In the genomic region with DNA sequence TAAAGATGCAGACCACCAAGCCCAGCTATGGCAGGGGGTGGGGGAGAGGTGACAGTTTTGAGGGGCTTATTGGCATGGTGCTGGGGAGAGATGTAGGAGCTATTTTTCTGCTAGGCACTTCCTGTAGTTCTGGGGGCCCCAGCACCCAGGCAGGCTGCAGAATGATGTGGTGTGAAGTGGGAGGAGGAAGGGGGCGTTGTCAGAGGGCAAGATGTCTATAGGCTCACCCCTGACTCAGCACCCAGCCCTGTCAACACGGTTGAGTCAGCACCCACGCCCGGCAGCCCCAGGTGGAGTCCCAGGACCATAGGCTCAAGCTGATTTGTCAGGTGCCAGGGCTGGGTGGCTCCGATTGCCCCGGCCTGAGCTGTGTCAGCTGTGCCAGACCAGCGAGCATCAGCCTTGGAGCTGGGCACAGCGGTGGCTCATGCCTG, we compare ENCODE assay signal across 9 cellular contexts. TPM values are rescaled to one million over a fixed set of nuclear protein-coding genes. Genes with fewer than 3 reads are reported as not detected.
DNase-seq lines count a peak whose midpoint lies in the region; TF ChIP-seq lines count a peak whose summit lies in the region.
"Had no signal": no experiment of that assay in that cellular context is flagged by ENCODE, and none has a peak within 500 bp of the region (broad histone marks: within the 10 kb centered on the region; RNA-seq: fewer than 3 reads in every experiment).

No MANE protein-coding gene starts in this region.

- TF ChIP-seq CTCF in SK-N-SH (IDR thresholded peaks at IDR 0.05), result no peak
- TF ChIP-seq CTCF in hepatocyte (IDR thresholded peaks at IDR 0.05; ENCODE audit: poor library complexity), result no peak

- H3K36me3 ChIP-seq in SK-N-SH (replicated peaks in 1 of 2; ENCODE audit: control insufficient read depth in 1 of 2, insufficient read depth in 2 of 2, low read length in 1 of 2), result peaks cover 0 to 3% of the 10 kb centered on the region in 2 experiments
- H3K36me3 ChIP-seq in hepatocyte (replicated peaks; ENCODE audit: insufficient read depth, low read depth), result no peaks in the 10 kb centered on the region
- H3K36me3 ChIP-seq: breast epithelium had no signal

- H3K9me3 ChIP-seq in SK-N-SH (no peaks in the 10 kb centered on the region), hepatocyte (ENCODE audit: low read depth) (no peaks in the 10 kb centered on the region)
- H3K9me3 ChIP-seq: breast epithelium had no signal

- H3K27ac ChIP-seq in SK-N-SH (ENCODE audit: low read depth in 2 of 2, low read length in 1 of 2) (peak overlapping the region in 1 of 2 experiments; percentile 20; a peak in 1 of 4 replicates), hepatocyte (no peak overlapping the region)

- H3K27me3 ChIP-seq in SK-N-SH (ENCODE audit: insufficient read depth) (no peaks in the 10 kb centered on the region), hepatocyte (peaks cover 8% of the 10 kb centered on the region)
- H3K27me3 ChIP-seq: breast epithelium had no signal

- no peak for TF ChIP-seq RAD21 in SK-N-SH (IDR thresholded peaks at IDR 0.05; ENCODE audit: low read length)

- DNase-seq in ACHN (peak; percentile 93), H4 (ENCODE audit: low spot score) (peak; percentile 88), SK-N-SH (no peak), hepatocyte (ENCODE audit: low spot score) (peak; percentile 83), SKM-1 (lab: John Stamatoyannopoulos, UW; ENCODE audit: unreplicated experiment) (no peak), midbrain (lab: John Stamatoyannopoulos, UW) (no peak)
- peak; percentile 95 for DNase-seq in activated naive CD4-positive, alpha-beta T cell treated with anti-CD3 and anti-CD28 coated beads, Interleukin-2, amount 50 U/mL, for 16 hours
- DNase-seq in stimulated activated CD8-positive, alpha-beta memory T cell treated with anti-CD3 and anti-CD28 coated beads, Interleukin-12 subunit alpha, Interleukin-12 subunit beta, amount 100 ng/mL, for 1 hour (ENCODE audit: low read depth), result peak; percentile 89

- H4K20me1 ChIP-seq in SK-N-SH (ENCODE audit: insufficient read depth) (peaks cover 35% of the 10 kb centered on the region), hepatocyte (ENCODE audit: insufficient read depth, poor library complexity, severe bottlenecking) (peaks cover 11% of the 10 kb centered on the region)

- H3K4me2 ChIP-seq in SK-N-SH (peak overlapping the region; percentile 44; the same call in 1 of the 2 replicates), hepatocyte (no peak overlapping the region)

- H3K4me1 ChIP-seq in SK-N-SH (ENCODE audit: control insufficient read depth in 1 of 2, insufficient read depth in 2 of 2, low read depth in 1 of 2, low read length in 1 of 2), result no peaks in the 10 kb centered on the region
- no peaks in the 10 kb centered on the region for H3K4me1 ChIP-seq in hepatocyte (ENCODE audit: insufficient read depth)
- H3K4me1 ChIP-seq: breast epithelium had no signal

- no peak overlapping the region for H3K9ac ChIP-seq in SK-N-SH

- peaks cover 19% of the 10 kb centered on the region; the same call in 1 of the 2 replicates for H3K79me2 ChIP-seq in SK-N-SH (ENCODE audit: insufficient read depth)
- H3K79me2 ChIP-seq in hepatocyte, result no peaks in the 10 kb centered on the region

- in situ Hi-C loops in ACHN (cut with HindIII; ENCODE audit: low pct_ligation_motif_present, low pct_unique_long_range_greater_than_20kb, low sequenced_read_pairs), result no loop called here

- no peak overlapping the region for H3K4me3 ChIP-seq in SK-N-SH (ENCODE audit: low read depth in 2 of 2, low read length in 1 of 2)
- no peak overlapping the region for H3K4me3 ChIP-seq in hepatocyte
- H3K4me3 ChIP-seq: breast epithelium had no signal

- POLR2A ChIA-PET in SK-N-SH (lab: Yijun Ruan, JAX), result no interaction called here

- WGBS in SK-N-SH (ENCODE audit: low lambda C conversion rate), result 0% methylated on average over 7 of the region's 8 CpGs
- WGBS in hepatocyte (ENCODE audit: low lambda C conversion rate, missing lambda C conversion rate), result 56% methylated on average over 8 of the region's 8 CpGs

- no peak; a peak in 1 of 4 replicates for TF ChIP-seq EP300 in SK-N-SH (IDR thresholded peaks at IDR 0.05; ENCODE audit: borderline replicate concordance in 1 of 2, low read depth in 1 of 2, low read length in 1 of 2)

- no peaks in the 10 kb centered on the region for H3K9me2 ChIP-seq in SK-N-SH
- no peaks in the 10 kb centered on the region for H3K9me2 ChIP-seq in hepatocyte (replicated peaks; ENCODE audit: insufficient read depth)

- H2AFZ ChIP-seq in SK-N-SH (ENCODE audit: low read depth) (no peak overlapping the region), hepatocyte (no peak overlapping the region)

- H3F3A ChIP-seq in SK-N-SH (replicated peaks; ENCODE audit: insufficient read depth), result peaks cover 39% of the 10 kb centered on the region

- CTCF ChIA-PET in SK-N-SH (lab: Yijun Ruan, JAX), result interaction anchor here (1.2 kb wide), 2 partner anchors 10 to 129 kb away, joined by 3 read pairs; no protein-coding TSS in a partner anchor

TF ChIP-seq in SK-N-SH, 30 proteins besides CTCF, POLR2A, EP300 and RAD21 (continues in another document):
- no peak for TF ChIP-seq FOXJ3 (CRISPR knock-in tag; IDR thresholded peaks at IDR 0.05)
- no peak; the same call in 1 of the 2 replicates for TF ChIP-seq RXRA (IDR thresholded peaks at IDR 0.05; ENCODE audit: borderline replicate concordance, low read depth)
- TF ChIP-seq YY1 (IDR thresholded peaks at IDR 0.05; ENCODE audit: low read depth), result no peak
- no peak for TF ChIP-seq GATA2 (CRISPR knock-in tag; IDR thresholded peaks at IDR 0.05)
- peak; percentile 70 for TF ChIP-seq TCF12 (IDR thresholded peaks at IDR 0.05)
- TF ChIP-seq, protein P1, sequence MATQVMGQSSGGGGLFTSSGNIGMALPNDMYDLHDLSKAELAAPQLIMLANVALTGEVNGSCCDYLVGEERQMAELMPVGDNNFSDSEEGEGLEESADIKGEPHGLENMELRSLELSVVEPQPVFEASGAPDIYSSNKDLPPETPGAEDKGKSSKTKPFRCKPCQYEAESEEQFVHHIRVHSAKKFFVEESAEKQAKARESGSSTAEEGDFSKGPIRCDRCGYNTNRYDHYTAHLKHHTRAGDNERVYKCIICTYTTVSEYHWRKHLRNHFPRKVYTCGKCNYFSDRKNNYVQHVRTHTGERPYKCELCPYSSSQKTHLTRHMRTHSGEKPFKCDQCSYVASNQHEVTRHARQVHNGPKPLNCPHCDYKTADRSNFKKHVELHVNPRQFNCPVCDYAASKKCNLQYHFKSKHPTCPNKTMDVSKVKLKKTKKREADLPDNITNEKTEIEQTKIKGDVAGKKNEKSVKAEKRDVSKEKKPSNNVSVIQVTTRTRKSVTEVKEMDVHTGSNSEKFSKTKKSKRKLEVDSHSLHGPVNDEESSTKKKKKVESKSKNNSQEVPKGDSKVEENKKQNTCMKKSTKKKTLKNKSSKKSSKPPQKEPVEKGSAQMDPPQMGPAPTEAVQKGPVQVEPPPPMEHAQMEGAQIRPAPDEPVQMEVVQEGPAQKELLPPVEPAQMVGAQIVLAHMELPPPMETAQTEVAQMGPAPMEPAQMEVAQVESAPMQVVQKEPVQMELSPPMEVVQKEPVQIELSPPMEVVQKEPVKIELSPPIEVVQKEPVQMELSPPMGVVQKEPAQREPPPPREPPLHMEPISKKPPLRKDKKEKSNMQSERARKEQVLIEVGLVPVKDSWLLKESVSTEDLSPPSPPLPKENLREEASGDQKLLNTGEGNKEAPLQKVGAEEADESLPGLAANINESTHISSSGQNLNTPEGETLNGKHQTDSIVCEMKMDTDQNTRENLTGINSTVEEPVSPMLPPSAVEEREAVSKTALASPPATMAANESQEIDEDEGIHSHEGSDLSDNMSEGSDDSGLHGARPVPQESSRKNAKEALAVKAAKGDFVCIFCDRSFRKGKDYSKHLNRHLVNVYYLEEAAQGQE (IDR thresholded peaks at IDR 0.05; ENCODE audit: low read depth, low read length), result peak; percentile 21; the same call in 1 of the 2 replicates
- TF ChIP-seq NRF1 (IDR thresholded peaks at IDR 0.05; ENCODE audit: low read depth, low read length), result no peak
- TF ChIP-seq, protein P2, sequence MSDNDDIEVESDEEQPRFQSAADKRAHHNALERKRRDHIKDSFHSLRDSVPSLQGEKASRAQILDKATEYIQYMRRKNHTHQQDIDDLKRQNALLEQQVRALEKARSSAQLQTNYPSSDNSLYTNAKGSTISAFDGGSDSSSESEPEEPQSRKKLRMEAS (IDR thresholded peaks at IDR 0.05; ENCODE audit: low read depth), result peak; percentile 64; the same call in 1 of the 2 replicates
- no peak for TF ChIP-seq POLR2AphosphoS5 (IDR thresholded peaks at IDR 0.05; ENCODE audit: low read depth, low read length)
- TF ChIP-seq, protein P3, sequence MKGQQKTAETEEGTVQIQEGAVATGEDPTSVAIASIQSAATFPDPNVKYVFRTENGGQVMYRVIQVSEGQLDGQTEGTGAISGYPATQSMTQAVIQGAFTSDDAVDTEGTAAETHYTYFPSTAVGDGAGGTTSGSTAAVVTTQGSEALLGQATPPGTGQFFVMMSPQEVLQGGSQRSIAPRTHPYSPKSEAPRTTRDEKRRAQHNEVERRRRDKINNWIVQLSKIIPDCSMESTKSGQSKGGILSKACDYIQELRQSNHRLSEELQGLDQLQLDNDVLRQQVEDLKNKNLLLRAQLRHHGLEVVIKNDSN (IDR thresholded peaks at IDR 0.05; ENCODE audit: borderline replicate concordance, low read depth), result no peak
- TF ChIP-seq EZH2phosphoT487 (IDR thresholded peaks at IDR 0.05; ENCODE audit: borderline replicate concordance, low read depth), result no peak
- TF ChIP-seq, protein P4, sequence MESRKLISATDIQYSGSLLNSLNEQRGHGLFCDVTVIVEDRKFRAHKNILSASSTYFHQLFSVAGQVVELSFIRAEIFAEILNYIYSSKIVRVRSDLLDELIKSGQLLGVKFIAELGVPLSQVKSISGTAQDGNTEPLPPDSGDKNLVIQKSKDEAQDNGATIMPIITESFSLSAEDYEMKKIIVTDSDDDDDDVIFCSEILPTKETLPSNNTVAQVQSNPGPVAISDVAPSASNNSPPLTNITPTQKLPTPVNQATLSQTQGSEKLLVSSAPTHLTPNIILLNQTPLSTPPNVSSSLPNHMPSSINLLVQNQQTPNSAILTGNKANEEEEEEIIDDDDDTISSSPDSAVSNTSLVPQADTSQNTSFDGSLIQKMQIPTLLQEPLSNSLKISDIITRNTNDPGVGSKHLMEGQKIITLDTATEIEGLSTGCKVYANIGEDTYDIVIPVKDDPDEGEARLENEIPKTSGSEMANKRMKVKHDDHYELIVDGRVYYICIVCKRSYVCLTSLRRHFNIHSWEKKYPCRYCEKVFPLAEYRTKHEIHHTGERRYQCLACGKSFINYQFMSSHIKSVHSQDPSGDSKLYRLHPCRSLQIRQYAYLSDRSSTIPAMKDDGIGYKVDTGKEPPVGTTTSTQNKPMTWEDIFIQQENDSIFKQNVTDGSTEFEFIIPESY (IDR thresholded peaks at IDR 0.05; ENCODE audit: borderline replicate concordance, low read depth), result peak; percentile 44; the same call in 1 of the 2 replicates
- TF ChIP-seq RCOR1 (IDR thresholded peaks at IDR 0.05; ENCODE audit: low read length), result no peak

RNA-seq across cellular contexts. Expression of a gene that starts 5.8 kb away (rescaled TPM):
- total RNA-seq in H4 (2014; rRNA removed; shearing (Covaris generic)), result 0.23 and 1.1 TPM in 2 replicates
- polyA plus RNA-seq in SK-N-SH (2012; rRNA removed), result 2.8 and 6.9 TPM in 2 replicates
- 3.7 and 6.6 TPM in 2 replicates for polyA plus RNA-seq in SK-N-SH (2012; cell fraction: cytosol; rRNA removed)
- 18.9 and 48.1 TPM in 2 replicates for polyA plus RNA-seq in SK-N-SH (2012; cell fraction: nucleus; rRNA removed)
- total RNA-seq in hepatocyte, result 3.0 and 4.5 TPM in 2 replicates
- 27.7 and 40.9 TPM in 2 replicates for polyA plus RNA-seq in hepatocyte

Comparison
In these comparisons a context has a peak if more than half of its experiments do, and no peak if none do; other contexts are left out.
1. DNase-seq: peak in ACHN (single experiment), H4 (single experiment), activated naive CD4-positive, alpha-beta T cell treated with anti-CD3 and anti-CD28 coated beads, Interleukin-2, amount 50 U/mL, for 16 hours (single experiment), hepatocyte (single experiment) and stimulated activated CD8-positive, alpha-beta memory T cell treated with anti-CD3 and anti-CD28 coated beads, Interleukin-12 subunit alpha, Interleukin-12 subunit beta, amount 100 ng/mL, for 1 hour (single experiment); none in SK-N-SH (single experiment), SKM-1 (single experiment) and midbrain (single experiment).